8 cellular contexts compared by ENCODE assay signal in the genomic region with DNA sequence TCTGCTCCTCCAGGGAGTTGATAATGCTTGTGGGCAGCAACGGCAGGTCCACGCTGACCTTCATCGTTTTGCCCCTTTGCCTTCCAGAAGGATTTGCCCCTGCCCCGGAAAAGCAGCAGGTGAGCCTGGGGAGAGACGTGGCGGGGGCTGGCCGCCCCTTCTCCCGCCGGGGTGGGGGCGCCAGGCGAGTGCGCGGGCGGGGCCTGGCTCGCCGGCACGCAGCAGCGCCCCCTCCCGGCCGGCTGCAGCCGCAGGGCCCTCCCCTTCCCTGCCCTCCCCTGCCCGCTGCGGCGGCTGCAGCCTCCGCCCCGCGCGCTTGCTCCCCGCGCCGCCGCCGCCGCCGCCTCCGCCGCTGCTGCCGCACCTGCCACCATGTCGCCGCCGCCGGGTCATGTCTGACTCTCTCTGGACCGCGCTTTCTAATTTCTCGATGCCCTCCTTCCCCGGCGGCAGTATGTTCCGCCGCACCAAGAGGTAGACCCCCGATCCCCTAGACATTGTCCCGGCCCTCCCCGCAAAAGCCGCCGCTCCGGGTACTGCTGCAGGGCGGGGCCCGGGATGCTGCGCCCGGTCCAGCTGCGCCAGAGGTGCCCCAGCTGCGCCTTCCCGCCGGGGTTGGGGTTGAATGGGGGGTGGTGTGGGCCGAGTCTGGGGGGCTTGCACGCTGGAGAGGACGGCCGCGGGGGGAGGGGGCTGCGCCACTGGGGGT. TPM values are rescaled to one million over a fixed set of nuclear protein-coding genes. Genes with fewer than 3 reads are reported as not detected.
DNase-seq lines count a peak whose midpoint lies in the region; ATAC-seq and TF ChIP-seq lines count a peak whose summit lies in the region.

MAST1 (plus strand) TSS at position 334 of the 709 bp plus-strand sequence; CDS start at position 392, 58 bp downstream.

- ATAC-seq in activated B cell treated with CpG ODN at 0.5 μM for 24 hours (ENCODE audit: low read depth) (peak; percentile 67), mucosa of descending colon (peak; percentile 79), GM18861 (IDR thresholded peaks at IDR 0.05; ENCODE audit: unreplicated experiment) (no peak)

- no peaks in the 10 kb centered on the region for H3K9me3 ChIP-seq in effector memory CD4-positive, alpha-beta T cell (ENCODE audit: control insufficient read depth, low read length)
- H3K9me3 ChIP-seq in mucosa of descending colon (no peaks in the 10 kb centered on the region), uterus (no peaks in the 10 kb centered on the region)

- H3K4me1 ChIP-seq in effector memory CD4-positive, alpha-beta T cell (ENCODE audit: control insufficient read depth, insufficient read depth, low read length, poor library complexity, severe bottlenecking), result peaks cover 29% of the 10 kb centered on the region
- peaks cover 13% of the 10 kb centered on the region for H3K4me1 ChIP-seq in mucosa of descending colon (ENCODE audit: low read depth)
- peaks cover 0 to 19% of the 10 kb centered on the region in 2 donors for H3K4me1 ChIP-seq in uterus

- no peak within 1 kb of the TSS for H3K27ac ChIP-seq in effector memory CD4-positive, alpha-beta T cell (ENCODE audit: insufficient read depth, low read length, poor library complexity, severe bottlenecking)
- no peak within 1 kb of the TSS for H3K27ac ChIP-seq in uterus

- peak within 1 kb of the TSS; percentile 32 for H3K4me3 ChIP-seq in effector memory CD4-positive, alpha-beta T cell (ENCODE audit: insufficient read depth, low read depth, low read length, poor library complexity, severe bottlenecking)
- H3K4me3 ChIP-seq in mucosa of descending colon (no peak within 1 kb of the TSS), uterus (no peak within 1 kb of the TSS)

- peak within 1 kb of the TSS; percentile 18 for H3K27ac Mint-ChIP-seq in activated B cell treated with CpG ODN at 0.5 μM for 24 hours

- peaks cover 69% of the 10 kb centered on the region for H3K27me3 ChIP-seq in effector memory CD4-positive, alpha-beta T cell (replicated peaks; ENCODE audit: control insufficient read depth, insufficient read depth, low read length, poor library complexity, severe bottlenecking)
- H3K27me3 ChIP-seq in uterus, result peaks cover 49 to 56% of the 10 kb centered on the region in 2 donors

- H3K4me1 Mint-ChIP-seq in activated B cell treated with CpG ODN at 0.5 μM for 24 hours, result peaks cover 44% of the 10 kb centered on the region

- H3K36me3 Mint-ChIP-seq in activated B cell treated with CpG ODN at 0.5 μM for 24 hours (ENCODE audit: low read depth), result no peaks in the 10 kb centered on the region

- H3K9me3 Mint-ChIP-seq in activated B cell treated with CpG ODN at 0.5 μM for 24 hours, result no peaks in the 10 kb centered on the region

- H3K27me3 Mint-ChIP-seq in activated B cell treated with CpG ODN at 0.5 μM for 24 hours, result peaks cover 64% of the 10 kb centered on the region

- intact Hi-C loops in activated B cell treated with CpG ODN at 0.5 μM for 24 hours (cut with micrococcal nuclease) (loop anchor here (5.0 kb wide), 1 partner anchor 264 kb away; the partner anchor contains the start of gene LYL1), mucosa of descending colon (cut with DNase I, micrococcal nuclease) (no loop called here), uterus (cut with DNase I; ENCODE audit: low total_unique reads) (no loop called here)

- no peak for TF ChIP-seq POLR2A in uterus (IDR thresholded peaks at IDR 0.05)

- H3K36me3 ChIP-seq in effector memory CD4-positive, alpha-beta T cell (ENCODE audit: control insufficient read depth, insufficient read depth, low read length), result no peaks in the 10 kb centered on the region
- H3K36me3 ChIP-seq in mucosa of descending colon (ENCODE audit: low read depth) (no peaks in the 10 kb centered on the region), uterus (no peaks in the 10 kb centered on the region)

- DNase-seq in NCI-H2107 treated with DMSO at 0.1 percent for 48 hours (lab: John Stamatoyannopoulos, UW; ENCODE audit: unreplicated experiment), result peak; percentile 19
- DNase-seq in NCI-H2107 (lab: John Stamatoyannopoulos, UW), result no peak
- DNase-seq in NCI-H146 treated with DMSO at 0.1 percent for 48 hours (lab: John Stamatoyannopoulos, UW; ENCODE audit: unreplicated experiment), result peak; percentile 46
- DNase-seq in activated B cell treated with CpG ODN at 0.5 μM for 24 hours, result no peak
- peak; percentile 13 to 36 (median 14) for DNase-seq in effector memory CD4-positive, alpha-beta T cell
- peak; percentile 51 to 68 (median 52) for DNase-seq in mucosa of descending colon
- no peak for DNase-seq in uterus

- CTCF ChIA-PET in activated B cell treated with CpG ODN at 0.5 μM for 24 hours (lab: Charles Lee), result no interaction called here

- H3K4me3 Mint-ChIP-seq in activated B cell treated with CpG ODN at 0.5 μM for 24 hours, result peak within 1 kb of the TSS; percentile 61

- TF ChIP-seq CTCF in activated B cell treated with CpG ODN at 0.5 μM for 24 hours (IDR thresholded peaks at IDR 0.05), result no peak
- TF ChIP-seq CTCF in mucosa of descending colon (IDR thresholded peaks at IDR 0.05), result peak; percentile 46
- peak in 3 of 4 experiments; percentile 21 to 30 (median 24) for TF ChIP-seq CTCF in uterus (IDR thresholded peaks at IDR 0.05)

- POLR2A ChIA-PET in activated B cell treated with CpG ODN at 0.5 μM for 24 hours (lab: Charles Lee), result no interaction called here

RNA-seq across cellular contexts. Expression of gene MAST1, which starts in this region (rescaled TPM):
- 0.20 and 0.66 TPM in 2 replicates for total RNA-seq in activated B cell treated with CpG ODN at 0.5 μM for 24 hours
- 1 to 10 TPM in 2 of 3 donors, under 1 TPM in 1; 0.69 to 4.1 (median 1.2) TPM for total RNA-seq in mucosa of descending colon
- total RNA-seq in uterus, result 1 to 10 TPM in 1 of 4 donors, not detected in 3; 1.2 TPM

Comparison
In these comparisons a context has a peak if more than half of its experiments do, and no peak if none do; other contexts are left out.
1. DNase-seq: peak in NCI-H2107 treated with DMSO at 0.1 percent for 48 hours (single experiment), NCI-H146 treated with DMSO at 0.1 percent for 48 hours (single experiment), effector memory CD4-positive, alpha-beta T cell (3 of 3) and mucosa of descending colon (3 of 3); none in NCI-H2107 (single experiment), activated B cell treated with CpG ODN at 0.5 μM for 24 hours (single experiment) and uterus (0 of 2).
2. Peak in ATAC-seq in activated B cell treated with CpG ODN at 0.5 μM for 24 hours; RNA of the gene not detected or under 1 TPM.